25 cellular contexts compared by ENCODE assay signal in genomic region chr1:243984788-243985187, GRCh38.
"Had no signal": no experiment of that assay in that cellular context is flagged by ENCODE, and none has a peak within 500 bp of the region (broad histone marks: within the 10 kb centered on the region; RNA-seq: fewer than 3 reads in every experiment).

No MANE protein-coding gene starts in this region.

- H3K4me2 ChIP-seq: hepatocyte had no signal

- H3K27ac ChIP-seq: colonic mucosa, epithelial cell of prostate, foreskin keratinocyte, gastroesophageal sphincter, heart left ventricle, hepatocyte, left lung, lower lobe of right lung had no signal

- H3K4me1 ChIP-seq: colonic mucosa, foreskin keratinocyte, gastroesophageal sphincter, heart left ventricle, left lung, lower lobe of right lung had no signal

- H3K4me1 Mint-ChIP-seq: endodermal cell, immature natural killer cell, mesothelial cell of epicardium, naive B cell had no signal

- H3K36me3 ChIP-seq: colonic mucosa, gastroesophageal sphincter, heart left ventricle, left lung, lower lobe of right lung had no signal

- H3K27me3 ChIP-seq: colonic mucosa, left lung had no signal

- H3K4me3 ChIP-seq: colonic mucosa, gastroesophageal sphincter, heart left ventricle, hepatocyte, left lung, lower lobe of right lung, mucosa of descending colon had no signal

- H3K4me3 Mint-ChIP-seq: dendritic cell treated with granulocyte-macrophage colony-stimulating factor and Interleukin-4, amounts not matched to agents 40 ng/mL and 50 ng/mL, for 4 days; effector memory CD8-positive, alpha-beta T cell; endodermal cell; immature natural killer cell; mesothelial cell of epicardium had no signal

- H2AFZ ChIP-seq: hepatocyte had no signal

- H3K27ac Mint-ChIP-seq: dendritic cell treated with granulocyte-macrophage colony-stimulating factor and Interleukin-4, amounts not matched to agents 40 ng/mL and 50 ng/mL, for 4 days; effector memory CD8-positive, alpha-beta T cell; endodermal cell; immature natural killer cell; mesothelial cell of epicardium had no signal

- FAIRE-seq: endometrium, frontal cortex, keratinocyte had no signal

- H3K27me3 Mint-ChIP-seq: dendritic cell treated with granulocyte-macrophage colony-stimulating factor and Interleukin-4, amounts not matched to agents 40 ng/mL and 50 ng/mL, for 4 days had no signal

- H3K9me3 Mint-ChIP-seq: immature natural killer cell had no signal

- H3K36me3 Mint-ChIP-seq: mesothelial cell of epicardium had no signal

- DNase-seq: colonic mucosa; cortex of kidney; effector CD8-positive, alpha-beta T cell; effector memory CD8-positive, alpha-beta T cell; endodermal cell; erythroblast; foreskin keratinocyte; heart left ventricle; hypothalamus; immature natural killer cell; left cardiac atrium; left lung; left ventricle myocardium superior; lower lobe of right lung; mesenchymal stem cell; mucosa of descending colon; naive B cell had no signal

- H3K9me3 ChIP-seq: colonic mucosa, gastroesophageal sphincter, heart left ventricle, lower lobe of right lung, mucosa of descending colon had no signal
